In genomic region chr5:168288349-168289245, GRCh38 we compare ENCODE assay signal across 1 cellular context.
TF ChIP-seq lines count a peak whose summit lies in the region.

No MANE protein-coding gene starts in this region.

TF ChIP-seq in A549, 52 proteins besides CTCF, POLR2A, EP300 and RAD21 (continued from another document):
- TF ChIP-seq ATOH8 (CRISPR knock-in tag; IDR thresholded peaks at IDR 0.05; ENCODE audit: low read depth), result 0 out of 2 replicates have a peak, but pooled peaks have one; percentile 12
- no peak for TF ChIP-seq BCL3 (IDR thresholded peaks at IDR 0.05)
- peak; percentile 8; the same call in 1 of the 2 replicates for TF ChIP-seq JUNB (IDR thresholded peaks at IDR 0.05)
- no peak for TF ChIP-seq MAZ (IDR thresholded peaks at IDR 0.05; ENCODE audit: borderline replicate concordance, low read depth, low read length)
- TF ChIP-seq JUN (IDR thresholded peaks at IDR 0.05), result peak; percentile 26 to 31; a peak in 1 of 5 replicates
- peak in 1 of 2 experiments; percentile 20; a peak in 1 of 4 replicates for TF ChIP-seq CEBPB (IDR thresholded peaks at IDR 0.05)
- TF ChIP-seq USF2 (IDR thresholded peaks at IDR 0.05), result peak; percentile 77
- TF ChIP-seq RFX5 (IDR thresholded peaks at IDR 0.05), result no peak
- no peak for TF ChIP-seq KDM5A (IDR thresholded peaks at IDR 0.05)
- no peak for TF ChIP-seq CHD4 (IDR thresholded peaks at IDR 0.05; ENCODE audit: borderline replicate concordance)
- peak; percentile 40; the same call in 1 of the 2 replicates for TF ChIP-seq FOSL2 (IDR thresholded peaks at IDR 0.05)
- peak; percentile 84 for TF ChIP-seq FOSL2 (CRISPR knock-in tag; IDR thresholded peaks at IDR 0.05)
- peak; percentile 64; the same call in 1 of the 2 replicates for TF ChIP-seq E2F6 (IDR thresholded peaks at IDR 0.05; ENCODE audit: borderline replicate concordance, low read depth)
- TF ChIP-seq FOSB (CRISPR knock-in tag; IDR thresholded peaks at IDR 0.05), result no peak
- TF ChIP-seq CHD2 (IDR thresholded peaks at IDR 0.05; ENCODE audit: low read length, partially characterized antibody), result no peak
- no peak for TF ChIP-seq ESRRA (IDR thresholded peaks at IDR 0.05; ENCODE audit: borderline replicate concordance, low read length)
- TF ChIP-seq MAX (IDR thresholded peaks at IDR 0.05), result peak; percentile 68; the same call in 1 of the 2 replicates
- TF ChIP-seq REST (IDR thresholded peaks at IDR 0.05), result no peak
- no peak for TF ChIP-seq HOXA7 (CRISPR knock-in tag; IDR thresholded peaks at IDR 0.05)
